In the genomic region with DNA sequence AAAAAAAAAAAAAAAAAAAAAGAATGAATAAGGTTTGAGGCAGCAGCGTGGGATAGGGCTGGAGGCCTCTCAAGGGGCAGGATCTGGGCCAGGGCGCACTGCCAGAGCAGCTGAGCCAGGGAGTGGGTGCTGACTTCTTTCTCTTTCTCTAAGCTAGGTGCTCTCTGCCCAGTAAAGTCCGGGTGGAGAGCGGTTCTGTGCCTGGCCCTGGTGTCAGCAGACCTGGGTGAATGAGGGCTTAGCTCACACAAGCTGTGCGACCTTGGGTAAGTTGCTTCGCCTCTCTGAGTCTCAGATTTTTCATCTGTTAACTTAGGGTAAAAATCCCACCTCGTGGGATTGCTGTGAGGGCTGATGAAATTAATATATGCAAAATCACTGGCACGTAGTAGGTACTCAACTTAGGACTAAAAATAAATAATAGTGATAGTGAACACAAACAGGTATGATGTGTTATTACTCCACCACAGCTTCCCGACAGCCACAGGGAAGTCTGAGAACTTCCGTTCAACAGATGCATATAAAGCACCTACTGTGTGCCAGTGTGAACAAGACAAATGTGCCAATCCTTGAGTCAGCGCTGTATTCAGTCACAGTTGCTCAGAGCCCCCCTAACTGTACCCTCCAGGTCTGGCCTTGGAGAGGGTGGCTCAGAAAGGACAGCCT, we compare ENCODE assay signal across 11 cellular contexts. TPM values are rescaled to one million over a fixed set of nuclear protein-coding genes. Genes with fewer than 3 reads are reported as not detected.
DNase-seq lines count a peak whose midpoint lies in the region; ATAC-seq, FAIRE-seq and TF ChIP-seq lines count a peak whose summit lies in the region.
"Had no signal": no experiment of that assay in that cellular context is flagged by ENCODE, and none has a peak within 500 bp of the region (broad histone marks: within the 10 kb centered on the region; RNA-seq: fewer than 3 reads in every experiment).

No MANE protein-coding gene starts in this region.

- peak overlapping the region; percentile 20 to 47; a peak in 3 of 4 replicates for H3K4me3 ChIP-seq in HCT116 (replicated peaks in 1 of 2; ENCODE audit: low read depth in 1 of 2, low read length in 2 of 2)
- H3K4me3 ChIP-seq in astrocyte (ENCODE audit: insufficient read depth, low read depth, low read length), result no peak overlapping the region
- H3K4me3 ChIP-seq in testis, result no peak overlapping the region
- H3K4me3 ChIP-seq: colonic mucosa had no signal

- RAD21 ChIA-PET in HCT116 (lab: Charles Lee; ENCODE audit: low non-redundant PET in 1 of 2, low total read pairs in 2 of 2, uncharacterized antibody in 2 of 2, unreplicated experiment in 2 of 2), result no interaction called here

- H3K27me3 ChIP-seq in HCT116 (ENCODE audit: insufficient read depth, low read length), result no peaks in the 10 kb centered on the region
- H3K27me3 ChIP-seq in astrocyte (ENCODE audit: insufficient read depth, low read length), result no peaks in the 10 kb centered on the region
- H3K27me3 ChIP-seq in testis, result no peaks in the 10 kb centered on the region

- POLR2A ChIA-PET in HCT116 (lab: Charles Lee), result interaction anchor here (0.6 to 4.4 kb wide), 3 partner anchors 18 to 313 kb away, joined by 3 to 31 read pairs (median 3); no protein-coding TSS in a partner anchor

- H3K9ac ChIP-seq in HCT116 (ENCODE audit: low read length) (peak overlapping the region; percentile 57), astrocyte (ENCODE audit: low read length) (peak overlapping the region; percentile 65)

- no peaks in the 10 kb centered on the region for H3K79me2 ChIP-seq in HCT116 (ENCODE audit: insufficient read depth, low read length)
- H3K79me2 ChIP-seq in astrocyte (ENCODE audit: insufficient read depth, low read length), result no peaks in the 10 kb centered on the region

- H3K9me3 ChIP-seq in HCT116 (ENCODE audit: control insufficient read depth in 1 of 2, insufficient read depth in 1 of 2, low read depth in 1 of 2, low read length in 2 of 2) (no peaks in the 10 kb centered on the region), astrocyte (ENCODE audit: insufficient read depth, low read depth, low read length) (no peaks in the 10 kb centered on the region), testis (no peaks in the 10 kb centered on the region)
- H3K9me3 ChIP-seq: colonic mucosa, neutrophil had no signal

- ATAC-seq in HCT116 (no peak), GM19463 (IDR thresholded peaks at IDR 0.05; ENCODE audit: unreplicated experiment) (no peak)

- no peak for TF ChIP-seq POLR2A in HCT116 (IDR thresholded peaks at IDR 0.05; ENCODE audit: borderline replicate concordance, extremely low read depth, insufficient read depth, insufficient read length)
- TF ChIP-seq POLR2A in testis (IDR thresholded peaks at IDR 0.05), result no peak

- H3K4me1 ChIP-seq in HCT116 (ENCODE audit: control insufficient read depth in 1 of 2, insufficient read depth in 2 of 2, low read length in 2 of 2), result peaks cover 33 to 72% of the 10 kb centered on the region in 2 experiments
- peaks cover 35% of the 10 kb centered on the region for H3K4me1 ChIP-seq in astrocyte (ENCODE audit: insufficient read depth, low read length)
- peaks cover 16% of the 10 kb centered on the region for H3K4me1 ChIP-seq in testis

- H3K27ac Mint-ChIP-seq in astrocyte (ENCODE audit: unreplicated experiment) (no peak overlapping the region), mesothelial cell of epicardium (no peak overlapping the region)

- no peaks in the 10 kb centered on the region for H3K9me2 ChIP-seq in HCT116 (ENCODE audit: insufficient read depth)

- H3K4me3 Mint-ChIP-seq in astrocyte (ENCODE audit: unreplicated experiment) (no peak overlapping the region), mesothelial cell of epicardium (no peak overlapping the region)

- TSS peak; percentile 83 for BruUV-seq in HCT116 (replicated peaks; lab: Mats Ljungman, UMichigan)

- H3K36me3 Mint-ChIP-seq in astrocyte (ENCODE audit: low read depth, unreplicated experiment), result no peaks in the 10 kb centered on the region
- no peaks in the 10 kb centered on the region for H3K36me3 Mint-ChIP-seq in mesothelial cell of epicardium

- H3K27ac ChIP-seq in HCT116 (ENCODE audit: low read depth, low read length) (peak overlapping the region; percentile 54), astrocyte (ENCODE audit: low read depth, low read length) (peak overlapping the region; percentile 80), testis (no peak overlapping the region)
- H3K27ac ChIP-seq: colonic mucosa, neutrophil had no signal

- TF ChIP-seq CTCF in HCT116 (IDR thresholded peaks at IDR 0.05 in 2 of 3, conservative IDR thresholded peaks at IDR 0.05 in 1 of 3; ENCODE audit: borderline replicate concordance in 1 of 3, insufficient read depth in 1 of 3, low read depth in 2 of 3, low read length in 2 of 3) (no peak), astrocyte (IDR thresholded peaks at IDR 0.05; ENCODE audit: insufficient read depth, low read depth, low read length) (no peak), testis (IDR thresholded peaks at IDR 0.05) (no peak), mesothelial cell of epicardium (IDR thresholded peaks at IDR 0.05; ENCODE audit: unreplicated experiment) (no peak)

- intact Hi-C loops in HCT116 (cut with micrococcal nuclease) (no loop called here), testis (cut with DNase I; ENCODE audit: low total_unique reads) (no loop called here)

- H4K20me1 ChIP-seq in HCT116 (ENCODE audit: insufficient read depth) (no peaks in the 10 kb centered on the region), astrocyte (ENCODE audit: insufficient read depth, low read length) (no peaks in the 10 kb centered on the region)

- H3K27me3 Mint-ChIP-seq in astrocyte (ENCODE audit: low read depth, unreplicated experiment) (peaks cover 32% of the 10 kb centered on the region), mesothelial cell of epicardium (ENCODE audit: low read depth) (peaks cover 8% of the 10 kb centered on the region)

- WGBS in testis, 2 donors, result 58 to 75% methylated on average over 11 of the region's 11 CpGs

- H2AFZ ChIP-seq in HCT116 (ENCODE audit: low read depth, low read length, poor library complexity, severe bottlenecking) (no peak overlapping the region), astrocyte (ENCODE audit: low read depth, low read length) (no peak overlapping the region)

- FAIRE-seq in astrocyte (lab: Jason Lieb, UNC), result no peak

- H3K9me3 Mint-ChIP-seq in astrocyte (ENCODE audit: unreplicated experiment) (no peaks in the 10 kb centered on the region), mesothelial cell of epicardium (no peaks in the 10 kb centered on the region)

- H3K4me2 ChIP-seq in HCT116 (ENCODE audit: low read length) (peak overlapping the region; percentile 87), astrocyte (ENCODE audit: low read length) (peak overlapping the region; percentile 48)

- H3K36me3 ChIP-seq in HCT116 (ENCODE audit: control insufficient read depth in 1 of 2, insufficient read depth in 2 of 2, low read length in 2 of 2) (no peaks in the 10 kb centered on the region), astrocyte (ENCODE audit: insufficient read depth, low read length) (no peaks in the 10 kb centered on the region), testis (ENCODE audit: low read depth, missing control alignments) (no peaks in the 10 kb centered on the region)
- H3K36me3 ChIP-seq: colonic mucosa, neutrophil had no signal

- CTCF ChIA-PET in HCT116 (lab: Charles Lee), result interaction anchor here (1.5 kb wide), 1 partner anchor 112 kb away, joined by 3 read pairs; no protein-coding TSS in a partner anchor

- no peak for DNase-seq in HCT116 (ENCODE audit: low read depth, low spot score)
- DNase-seq in astrocyte (ENCODE audit: low read depth), result peak; percentile 78
- DNase-seq in hepatic stellate cell (ENCODE audit: low spot score), result peak; percentile 80
- DNase-seq in testis, result peak; percentile 80
- no peak for DNase-seq in activated CD8-positive, alpha-beta memory T cell treated with anti-CD3 and anti-CD28 coated beads for 24 hours
- no peak for DNase-seq in HPDE6-E6E7 (ENCODE audit: extremely low spot score)
- no peak for DNase-seq in mesothelial cell of epicardium (ENCODE audit: low spot score in 2 of 2, unreplicated experiment in 2 of 2)
- DNase-seq: colonic mucosa, NCI-H1105 had no signal

- TF ChIP-seq RAD21 in HCT116 (IDR thresholded peaks at IDR 0.05; ENCODE audit: low read depth), result no peak

- peaks cover 5% of the 10 kb centered on the region for H3K4me1 Mint-ChIP-seq in astrocyte (ENCODE audit: low read depth, unreplicated experiment)
- peaks cover 15% of the 10 kb centered on the region for H3K4me1 Mint-ChIP-seq in mesothelial cell of epicardium

TF ChIP-seq in HCT116, 20 proteins besides CTCF, POLR2A, EP300 and RAD21:
- no peak for TF ChIP-seq FOSL1 (IDR thresholded peaks at IDR 0.05; ENCODE audit: low read depth)

RNA-seq across cellular contexts. Expression of gene FAM131C, which starts 2.0 kb away (rescaled TPM):
- total RNA-seq in HCT116 (2021; ENCODE audit: unreplicated experiment) (11.6 TPM), astrocyte (0.11 and 0.38 TPM in 2 replicates), testis (1 to 10 TPM in 1 of 2 donors, under 1 TPM in 1; 0.87 to 1.2 TPM), mesothelial cell of epicardium (1.6 to 1.9 TPM (median 1.7 TPM) in 3 replicates)
- 16.5 and 17.4 TPM in 2 replicates for polyA plus RNA-seq in HCT116 (2012)
- polyA plus RNA-seq in testis (ENCODE audit: insufficient read depth, low read depth, low replicate concordance), result 0.42 TPM

RNA-seq across cellular contexts. Expression of gene CLCNKB, which starts 31.9 kb away (rescaled TPM):
- total RNA-seq in HCT116 (2021; ENCODE audit: unreplicated experiment), result 0.81 TPM
- polyA plus RNA-seq in HCT116 (2012), result 1.1 and 1.2 TPM in 2 replicates
- total RNA-seq in astrocyte, result 0.36 and 0.64 TPM in 2 replicates
- 1 to 10 TPM; 3.7 to 4.2 TPM for total RNA-seq in testis
- 2.3 TPM for polyA plus RNA-seq in testis (ENCODE audit: insufficient read depth, low read depth, low replicate concordance)
- 2.9 to 3.6 TPM (median 3.0 TPM) in 3 replicates for total RNA-seq in mesothelial cell of epicardium

RNA-seq across cellular contexts. Expression of gene CLCNKA, which starts 53.6 kb away (rescaled TPM):
- total RNA-seq in HCT116 (2021; ENCODE audit: unreplicated experiment) (0.10 TPM), astrocyte (0.16 TPM in 1 of 2 replicates, not detected in the other), testis (1 to 10 TPM; 6.5 to 6.9 TPM), mesothelial cell of epicardium (3.0 to 3.5 TPM (median 3.2 TPM) in 3 replicates)
- 0.34 and 0.37 TPM in 2 replicates for polyA plus RNA-seq in HCT116 (2012)
- polyA plus RNA-seq in testis (ENCODE audit: insufficient read depth, low read depth, low replicate concordance), result 9.9 TPM

RNA-seq across cellular contexts. Expression of gene HSPB7, which starts 57.6 kb away (rescaled TPM):
- total RNA-seq in HCT116 (2021; ENCODE audit: unreplicated experiment), result 0.27 TPM
- polyA plus RNA-seq in HCT116 (2012), result 0.04 and 0.09 TPM in 2 replicates
- 0.45 and 0.55 TPM in 2 replicates for total RNA-seq in astrocyte
- 10 to 100 TPM in 1 of 2 donors, 1 to 10 TPM in 1; 9.0 to 11.7 TPM for total RNA-seq in testis
- 31.2 TPM for polyA plus RNA-seq in testis (ENCODE audit: insufficient read depth, low read depth, low replicate concordance)
- 5.0 to 6.3 TPM (median 6.3 TPM) in 3 replicates for total RNA-seq in mesothelial cell of epicardium

Comparison
In these comparisons a context has a peak if more than half of its experiments do, and no peak if none do; other contexts are left out.
1. DNase-seq: peak in astrocyte (single experiment), hepatic stellate cell (single experiment) and testis (single experiment); none in HCT116 (single experiment), activated CD8-positive, alpha-beta memory T cell treated with anti-CD3 and anti-CD28 coated beads for 24 hours (single experiment), HPDE6-E6E7 (single experiment) and mesothelial cell of epicardium (0 of 2).
2. H3K27ac ChIP-seq: peak in HCT116 (single experiment) and astrocyte (single experiment); none in testis (0 of 2).
3. H3K4me3 ChIP-seq: peak in HCT116 (2 of 2); none in astrocyte (single experiment) and testis (0 of 2).